In the genomic region with DNA sequence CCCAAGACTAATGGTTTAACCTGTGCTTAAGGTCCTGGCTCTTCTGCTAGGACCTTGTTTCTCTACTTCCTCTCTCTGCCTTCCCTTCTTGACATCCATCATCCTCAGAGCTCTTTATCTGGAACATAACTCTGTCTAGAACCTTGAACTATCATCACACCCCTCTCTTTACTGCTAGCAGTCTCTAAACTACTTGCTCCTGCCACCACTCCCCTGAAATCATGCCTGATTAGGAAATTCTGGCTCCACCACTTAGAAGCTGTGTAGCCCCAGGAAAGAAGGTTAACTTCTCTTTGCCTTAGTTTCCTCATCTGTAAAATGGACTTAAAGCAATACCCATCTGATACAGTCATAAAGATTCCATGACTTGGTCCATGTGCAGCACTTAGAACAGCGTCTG, we compare ENCODE assay signal across 2 cellular contexts.
TF ChIP-seq lines count a peak whose summit lies in the region.

No MANE protein-coding gene starts in this region.

TF ChIP-seq in HEK293, 187 proteins besides CTCF, POLR2A, EP300 and RAD21:
- TF ChIP-seq ZNF239 (tag by site-specific recombination; IDR thresholded peaks at IDR 0.05): no peak
- TF ChIP-seq MYNN (tag by site-specific recombination; IDR thresholded peaks at IDR 0.05; ENCODE audit: borderline replicate concordance): no peak
- TF ChIP-seq ZNF19 (tag by site-specific recombination; IDR thresholded peaks at IDR 0.05; ENCODE audit: low read depth): no peak
- 0 out of 2 replicates have a peak, but pooled peaks have one; percentile 13 for TF ChIP-seq ZFP37 (tag by site-specific recombination; IDR thresholded peaks at IDR 0.05)
- TF ChIP-seq ZNF580 (tag by site-specific recombination; IDR thresholded peaks at IDR 0.05): peak; percentile 69; the same call in 1 of the 2 replicates
- no peak for TF ChIP-seq FEZF1 (tag by site-specific recombination; IDR thresholded peaks at IDR 0.05)
- no peak for TF ChIP-seq ZNF747 (tag by site-specific recombination; IDR thresholded peaks at IDR 0.05)
- TF ChIP-seq ZNF776 (tag by site-specific recombination; IDR thresholded peaks at IDR 0.05; ENCODE audit: borderline replicate concordance): no peak
- TF ChIP-seq KLF10 (tag by site-specific recombination; IDR thresholded peaks at IDR 0.05): no peak
- no peak for TF ChIP-seq ZNF114 (tag by site-specific recombination; IDR thresholded peaks at IDR 0.05)
- TF ChIP-seq ZSCAN16 (tag by site-specific recombination; IDR thresholded peaks at IDR 0.05): no peak

TF ChIP-seq in GM12878, 131 proteins besides CTCF, POLR2A, EP300 and RAD21:
- no peak for TF ChIP-seq TAF1 (IDR thresholded peaks at IDR 0.05; ENCODE audit: borderline replicate concordance, low read depth, low read length)
- no peak for TF ChIP-seq NFXL1 (IDR thresholded peaks at IDR 0.05; ENCODE audit: borderline replicate concordance)
- no peak for TF ChIP-seq PBX3 (IDR thresholded peaks at IDR 0.05; ENCODE audit: insufficient replicate concordance, low read depth, low read length)
- no peak for TF ChIP-seq CBX3 (IDR thresholded peaks at IDR 0.05; ENCODE audit: borderline replicate concordance, low read depth)
- TF ChIP-seq TARDBP (IDR thresholded peaks at IDR 0.05; ENCODE audit: borderline replicate concordance): no peak
- peak; percentile 33; the same call in 1 of the 2 replicates for TF ChIP-seq SPI1 (IDR thresholded peaks at IDR 0.05; ENCODE audit: borderline replicate concordance, insufficient read depth, low read depth, low read length)
